Comparison of ENCODE assay signal across 19 cellular contexts in genomic region chr1:15201849-15202551, GRCh38. TPM values are rescaled to one million over a fixed set of nuclear protein-coding genes. Genes with fewer than 3 reads are reported as not detected.
DNase-seq lines count a peak whose midpoint lies in the region; ATAC-seq, FAIRE-seq and TF ChIP-seq lines count a peak whose summit lies in the region.
"Had no signal": no experiment of that assay in that cellular context is flagged by ENCODE, and none has a peak within 500 bp of the region (broad histone marks: within the 10 kb centered on the region; RNA-seq: fewer than 3 reads in every experiment).

No MANE protein-coding gene starts in this region.

- TF ChIP-seq POLR2A in gastroesophageal sphincter (IDR thresholded peaks at IDR 0.05), result no peak

- H3K4me1 ChIP-seq in liver (ENCODE audit: control insufficient read depth in 4 of 4, insufficient read depth in 4 of 4, low read length in 3 of 4), result peaks cover 2 to 24% (median 19%) of the 10 kb centered on the region in 4 donors
- peaks cover 7 to 10% of the 10 kb centered on the region in 2 donors for H3K4me1 ChIP-seq in small intestine (ENCODE audit: control insufficient read depth in 2 of 2, insufficient read depth in 1 of 2, low read depth in 1 of 2, low read length in 1 of 2)
- H3K4me1 ChIP-seq in gastroesophageal sphincter, result peaks cover 0 to 34% (median 0%) of the 10 kb centered on the region in 3 donors

- TF ChIP-seq CTCF in chondrocyte (IDR thresholded peaks at IDR 0.05) (no peak), liver (IDR thresholded peaks at IDR 0.05; ENCODE audit: low read depth, low read length, missing input control) (no peak), gastroesophageal sphincter (IDR thresholded peaks at IDR 0.05) (no peak)

- no peaks in the 10 kb centered on the region for H3K9me3 ChIP-seq in liver (ENCODE audit: control insufficient read depth in 4 of 4, low read length in 3 of 4)
- H3K9me3 ChIP-seq in small intestine (ENCODE audit: control insufficient read depth, low read depth), result no peaks in the 10 kb centered on the region
- H3K9me3 ChIP-seq in gastroesophageal sphincter, result no peaks in the 10 kb centered on the region

- no peak for FAIRE-seq in small intestine (lab: Jason Lieb, UNC)
- FAIRE-seq: endothelial cell of umbilical vein had no signal

- H3K36me3 ChIP-seq in liver (ENCODE audit: control insufficient read depth in 4 of 4, insufficient read depth in 3 of 4, low read depth in 1 of 4, low read length in 3 of 4) (no peaks in the 10 kb centered on the region), small intestine (ENCODE audit: control insufficient read depth in 2 of 2, insufficient read depth in 2 of 2, low read length in 2 of 2) (no peaks in the 10 kb centered on the region), gastroesophageal sphincter (no peaks in the 10 kb centered on the region)
- H3K36me3 ChIP-seq: neural progenitor cell had no signal

- H3K36me3 Mint-ChIP-seq in chondrocyte (ENCODE audit: low read depth), result no peaks in the 10 kb centered on the region
- H3K36me3 Mint-ChIP-seq: neural progenitor cell had no signal

- H3K27ac Mint-ChIP-seq in chondrocyte (ENCODE audit: unreplicated experiment), result no peak overlapping the region

- DNase-seq in HK-2 (ENCODE audit: unreplicated experiment) (peak; percentile 53), chondrocyte (ENCODE audit: low spot score) (peak; percentile 28), small intestine (peak; percentile 98), superior temporal gyrus (ENCODE audit: extremely low spot score) (no peak), germinal center (ENCODE audit: low spot score) (no peak)
- DNase-seq: activated CD4-positive, alpha-beta T cell treated with anti-CD3 and anti-CD28 coated beads for 1 hour; activated gamma-delta T cell; AML-193; MV-4-11; NCI-H2029; NCI-H524 treated with DMSO at 0.1 percent for 48 hours; T1000 had no signal

- peaks cover 14% of the 10 kb centered on the region for H3K4me1 Mint-ChIP-seq in chondrocyte (ENCODE audit: low read depth)

- peaks cover 10% of the 10 kb centered on the region for H3K27me3 Mint-ChIP-seq in chondrocyte (ENCODE audit: low read depth)

- H3K27ac ChIP-seq in liver (ENCODE audit: low read depth in 1 of 2, low read length in 2 of 2) (peak overlapping the region in 1 of 2 donors; percentile 19), small intestine (ENCODE audit: low read depth in 1 of 2, low read length in 1 of 2) (peak overlapping the region; percentile 77 to 79), gastroesophageal sphincter (peak overlapping the region in 2 of 4 donors; percentile 40 to 67)
- H3K27ac ChIP-seq: neural progenitor cell, SK-N-MC had no signal

- no peak for ATAC-seq in GM21723 (IDR thresholded peaks at IDR 0.05; ENCODE audit: unreplicated experiment)
- no peak for ATAC-seq in gastroesophageal sphincter

- peak; percentile 12 to 31 for TF ChIP-seq RAD21 in liver (IDR thresholded peaks at IDR 0.05)

- 26% methylated on average over 13 of the region's 13 CpGs for WGBS in liver
- 13 to 58% (median 28%) methylated on average over 13 of the region's 13 CpGs for WGBS in small intestine, 3 donors
- WGBS in gastroesophageal sphincter (ENCODE audit: low coverage in 1 of 2), 2 donors, result 6 to 26% methylated on average over 3 to 7 of the region's 13 CpGs

- peaks cover 0 to 7% (median 0%) of the 10 kb centered on the region in 4 donors for H3K27me3 ChIP-seq in liver (ENCODE audit: control insufficient read depth in 4 of 4, insufficient read depth in 4 of 4, low read length in 3 of 4)
- H3K27me3 ChIP-seq in small intestine (ENCODE audit: control insufficient read depth in 2 of 2, insufficient read depth in 2 of 2, low read length in 2 of 2), result no peaks in the 10 kb centered on the region
- H3K27me3 ChIP-seq in gastroesophageal sphincter, result no peaks in the 10 kb centered on the region
- H3K27me3 ChIP-seq: neural progenitor cell had no signal

- H3K4me3 Mint-ChIP-seq in chondrocyte (ENCODE audit: unreplicated experiment), result no peak overlapping the region
- H3K4me3 Mint-ChIP-seq: neural progenitor cell had no signal

- H3K9me3 Mint-ChIP-seq in chondrocyte (ENCODE audit: low read depth), result no peaks in the 10 kb centered on the region
- H3K9me3 Mint-ChIP-seq: neural progenitor cell had no signal

- no peak for TF ChIP-seq EP300 in gastroesophageal sphincter (IDR thresholded peaks at IDR 0.05)

- H3K4me3 ChIP-seq in liver (ENCODE audit: low read depth in 1 of 3, low read length in 3 of 3) (no peak overlapping the region), small intestine (ENCODE audit: low read depth in 1 of 2, low read length in 2 of 2) (no peak overlapping the region), gastroesophageal sphincter (no peak overlapping the region)
- H3K4me3 ChIP-seq: neural progenitor cell, SK-N-MC had no signal

- H3K9ac ChIP-seq in liver (ENCODE audit: low read depth in 1 of 2, low read length in 2 of 2), result no peak overlapping the region
- H3K9ac ChIP-seq: neural progenitor cell had no signal

TF ChIP-seq in liver, 16 proteins besides CTCF, POLR2A, EP300 and RAD21:
- TF ChIP-seq FOXA2 (IDR thresholded peaks at IDR 0.05), result peak; percentile 86
- peak; percentile 49 for TF ChIP-seq SP1 (IDR thresholded peaks at IDR 0.05)
- TF ChIP-seq, protein P1, sequence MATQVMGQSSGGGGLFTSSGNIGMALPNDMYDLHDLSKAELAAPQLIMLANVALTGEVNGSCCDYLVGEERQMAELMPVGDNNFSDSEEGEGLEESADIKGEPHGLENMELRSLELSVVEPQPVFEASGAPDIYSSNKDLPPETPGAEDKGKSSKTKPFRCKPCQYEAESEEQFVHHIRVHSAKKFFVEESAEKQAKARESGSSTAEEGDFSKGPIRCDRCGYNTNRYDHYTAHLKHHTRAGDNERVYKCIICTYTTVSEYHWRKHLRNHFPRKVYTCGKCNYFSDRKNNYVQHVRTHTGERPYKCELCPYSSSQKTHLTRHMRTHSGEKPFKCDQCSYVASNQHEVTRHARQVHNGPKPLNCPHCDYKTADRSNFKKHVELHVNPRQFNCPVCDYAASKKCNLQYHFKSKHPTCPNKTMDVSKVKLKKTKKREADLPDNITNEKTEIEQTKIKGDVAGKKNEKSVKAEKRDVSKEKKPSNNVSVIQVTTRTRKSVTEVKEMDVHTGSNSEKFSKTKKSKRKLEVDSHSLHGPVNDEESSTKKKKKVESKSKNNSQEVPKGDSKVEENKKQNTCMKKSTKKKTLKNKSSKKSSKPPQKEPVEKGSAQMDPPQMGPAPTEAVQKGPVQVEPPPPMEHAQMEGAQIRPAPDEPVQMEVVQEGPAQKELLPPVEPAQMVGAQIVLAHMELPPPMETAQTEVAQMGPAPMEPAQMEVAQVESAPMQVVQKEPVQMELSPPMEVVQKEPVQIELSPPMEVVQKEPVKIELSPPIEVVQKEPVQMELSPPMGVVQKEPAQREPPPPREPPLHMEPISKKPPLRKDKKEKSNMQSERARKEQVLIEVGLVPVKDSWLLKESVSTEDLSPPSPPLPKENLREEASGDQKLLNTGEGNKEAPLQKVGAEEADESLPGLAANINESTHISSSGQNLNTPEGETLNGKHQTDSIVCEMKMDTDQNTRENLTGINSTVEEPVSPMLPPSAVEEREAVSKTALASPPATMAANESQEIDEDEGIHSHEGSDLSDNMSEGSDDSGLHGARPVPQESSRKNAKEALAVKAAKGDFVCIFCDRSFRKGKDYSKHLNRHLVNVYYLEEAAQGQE (IDR thresholded peaks at IDR 0.05), result peak; percentile 61
- peak; percentile 36 to 64 for TF ChIP-seq HNF4A (conservative IDR thresholded peaks at IDR 0.05)
- peak; percentile 90 for TF ChIP-seq YY1 (IDR thresholded peaks at IDR 0.05)
- peak; percentile 90 for TF ChIP-seq MAX (IDR thresholded peaks at IDR 0.05)
- TF ChIP-seq JUND (IDR thresholded peaks at IDR 0.05), result peak in 1 of 2 donors; percentile 56
- peak; percentile 84 for TF ChIP-seq FOXA1 (IDR thresholded peaks at IDR 0.05)
- TF ChIP-seq ATF3 (IDR thresholded peaks at IDR 0.05), result no peak
- no peak for TF ChIP-seq HNF4G (IDR thresholded peaks at IDR 0.05)
- TF ChIP-seq TAF1 (conservative IDR thresholded peaks at IDR 0.05), result no peak
- TF ChIP-seq RXRA (IDR thresholded peaks at IDR 0.05), result peak in 1 of 2 donors; percentile 82
- no peak for TF ChIP-seq NR2F2 (IDR thresholded peaks at IDR 0.05)
- peak; percentile 46 for TF ChIP-seq ZBTB33 (IDR thresholded peaks at IDR 0.05)
- TF ChIP-seq GABPA (IDR thresholded peaks at IDR 0.05 in 1 of 2, conservative IDR thresholded peaks at IDR 0.05 in 1 of 2), result peak in 1 of 2 donors; percentile 16

RNA-seq across cellular contexts. Expression of gene FHAD1, which starts 45.0 kb away (rescaled TPM):
- total RNA-seq in chondrocyte, result not detected in 3 replicates
- under 1 TPM; under 0.01 to 0.05 TPM for total RNA-seq in liver
- polyA plus RNA-seq in liver, result under 1 TPM in 1 of 2 donors, not detected in 1; 0.13 TPM
- polyA plus RNA-seq in small intestine, result under 1 TPM; 0.22 to 0.45 (median 0.27) TPM
- 1 to 10 TPM in 1 of 4 donors, not detected in 3; 1.1 TPM for total RNA-seq in gastroesophageal sphincter
- total RNA-seq: glomerular endothelial cell had no signal

RNA-seq across cellular contexts. Expression of gene TMEM51, which starts 48.5 kb away (rescaled TPM):
- total RNA-seq in chondrocyte (0.82 to 1.9 TPM (median 1.8 TPM) in 3 replicates), liver (1 to 10 TPM; 1.4 to 2.7 TPM), gastroesophageal sphincter (10 to 100 TPM; 12.6 to 34.7 (median 17.7) TPM)
- polyA plus RNA-seq in liver (1 to 10 TPM; 1.3 to 2.3 TPM), small intestine (10 to 100 TPM; 16.3 to 25.2 (median 17.8) TPM)

Comparison
In these comparisons a context has a peak if more than half of its experiments do, and no peak if none do; other contexts are left out.
1. DNase-seq: peak in HK-2 (single experiment), chondrocyte (single experiment) and small intestine (single experiment); none in superior temporal gyrus (single experiment) and germinal center (single experiment).